ENCODE assay signal across 13 cellular contexts in genomic region chr6:125804264-125804663, GRCh38. TPM values are rescaled to one million over a fixed set of nuclear protein-coding genes. Genes with fewer than 3 reads are reported as not detected.
DNase-seq lines count a peak whose midpoint lies in the region; ATAC-seq, FAIRE-seq and TF ChIP-seq lines count a peak whose summit lies in the region.
"Had no signal": no experiment of that assay in that cellular context is flagged by ENCODE, and none has a peak within 500 bp of the region (broad histone marks: within the 10 kb centered on the region; RNA-seq: fewer than 3 reads in every experiment).

No MANE protein-coding gene starts in this region.

- H3K27ac ChIP-seq in transverse colon (no peak overlapping the region), pancreas (no peak overlapping the region)
- H3K27ac ChIP-seq: SJCRH30 had no signal

- TF ChIP-seq CTCF in epithelial cell of esophagus (IDR thresholded peaks at IDR 0.05; ENCODE audit: insufficient read depth, low read depth, low read length, missing control alignments) (no peak), transverse colon (IDR thresholded peaks at IDR 0.05) (no peak), pancreas (IDR thresholded peaks at IDR 0.05) (no peak)

- TF ChIP-seq POLR2A in transverse colon (IDR thresholded peaks at IDR 0.05): no peak

- in situ Hi-C loops in transverse colon (cut with MboI; ENCODE audit: low pct_ligation_motif_present in 1 of 4, low pct_unique_long_range_greater_than_20kb in 1 of 4, low sequenced_read_pairs in 3 of 4): no loop called here

- H3K36me3 ChIP-seq in transverse colon (no peaks in the 10 kb centered on the region), pancreas (no peaks in the 10 kb centered on the region)
- H3K36me3 ChIP-seq: SJCRH30 had no signal

- intact Hi-C loops in transverse colon (cut with DNase I; ENCODE audit: low total_unique reads) (no loop called here), pancreas (cut with DNase I) (no loop called here)

- ATAC-seq in GM18520 (IDR thresholded peaks at IDR 0.05; ENCODE audit: unreplicated experiment): peak; percentile 91
- peak; percentile 71 for ATAC-seq in GM21526 (IDR thresholded peaks at IDR 0.05; ENCODE audit: low FRiP score, unreplicated experiment)
- ATAC-seq in HG03342 (IDR thresholded peaks at IDR 0.05; ENCODE audit: unreplicated experiment): peak; percentile 55
- ATAC-seq in pancreas: no peak

- no peaks in the 10 kb centered on the region for H3K27me3 ChIP-seq in transverse colon
- H3K27me3 ChIP-seq in pancreas: no peaks in the 10 kb centered on the region
- H3K27me3 ChIP-seq: SJCRH30 had no signal

- DNase-seq in epithelial cell of esophagus (ENCODE audit: low read depth) (peak; percentile 11), transverse colon (no peak), pancreas (no peak), NCI-H1417 treated with DMSO at 0.1 percent for 48 hours (lab: John Stamatoyannopoulos, UW) (no peak), medulla oblongata (ENCODE audit: extremely low spot score) (no peak)
- DNase-seq: amniotic stem cell, MM.1S, naive B cell, SJCRH30 had no signal

- TF ChIP-seq EP300 in transverse colon (IDR thresholded peaks at IDR 0.05; ENCODE audit: low read depth): no peak

- H3K4me3 ChIP-seq in epithelial cell of esophagus (ENCODE audit: low read length) (no peak overlapping the region), transverse colon (no peak overlapping the region), pancreas (no peak overlapping the region)
- H3K4me3 ChIP-seq: SJCRH30 had no signal

- H3K9me3 ChIP-seq in transverse colon (no peaks in the 10 kb centered on the region), pancreas (no peaks in the 10 kb centered on the region)
- H3K9me3 ChIP-seq: SJCRH30 had no signal

- FAIRE-seq in pancreas (lab: Jason Lieb, UNC): no peak

- H3K4me1 ChIP-seq in transverse colon: no peaks in the 10 kb centered on the region
- H3K4me1 ChIP-seq in pancreas: peaks cover 0 to 11% (median 8%) of the 10 kb centered on the region in 3 donors
- H3K4me1 ChIP-seq: SJCRH30 had no signal

RNA-seq across cellular contexts. Expression of gene NCOA7, which starts 13.5 kb away (rescaled TPM):
- total RNA-seq in transverse colon (10 to 100 TPM; 16.7 to 28.3 (median 21.2) TPM), pancreas (10 to 100 TPM; 12.0 to 66.7 (median 15.5) TPM)
- polyA plus RNA-seq in pancreas: 10 to 100 TPM in 1 of 2 donors, 1 to 10 TPM in 1; 7.4 to 10.4 TPM

RNA-seq across cellular contexts. Expression of gene HEY2, which starts 54.8 kb away (rescaled TPM):
- total RNA-seq in transverse colon (under 1 TPM in 2 of 4 donors, not detected in 2; 0.41 to 0.79 TPM), pancreas (1 to 10 TPM; 1.7 to 2.9 (median 2.0) TPM)
- polyA plus RNA-seq in pancreas: 1 to 10 TPM; 1.3 to 1.6 TPM
- total RNA-seq: fibroblast of villous mesenchyme had no signal

Comparison
In these comparisons a context has a peak if more than half of its experiments do, and no peak if none do; other contexts are left out.
1. ATAC-seq: peak in GM18520 (single experiment), GM21526 (single experiment) and HG03342 (single experiment); none in pancreas (0 of 4).